1 cellular context compared by ENCODE assay signal in the genomic region with DNA sequence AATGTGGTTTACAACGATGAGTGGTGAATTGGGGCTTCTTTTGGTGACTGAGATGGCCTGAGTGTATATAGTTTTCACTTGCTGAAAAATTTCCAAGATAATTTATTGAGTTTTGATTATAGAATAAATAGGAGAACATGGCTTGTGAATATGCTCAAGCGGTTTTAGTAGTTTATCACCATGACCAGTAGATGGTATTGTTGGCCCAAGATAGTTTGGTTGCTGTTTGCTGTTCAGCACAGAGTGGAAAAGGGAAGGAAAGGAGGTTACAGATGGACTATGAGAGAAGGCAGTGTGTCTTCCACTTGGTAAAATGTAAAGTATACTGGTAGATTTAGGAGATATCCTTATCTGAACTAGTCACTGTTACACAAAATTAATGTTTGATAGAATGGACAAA.
A peak's percentile ranks its signal among the peaks of the same experiment; 100 is the strongest.
TF ChIP-seq lines count a peak whose summit lies in the region.

No MANE protein-coding gene starts in this region.

TF ChIP-seq in neural cell, 6 proteins besides CTCF, POLR2A, EP300 and RAD21 (continued from another document):
- TF ChIP-seq, protein P1, sequence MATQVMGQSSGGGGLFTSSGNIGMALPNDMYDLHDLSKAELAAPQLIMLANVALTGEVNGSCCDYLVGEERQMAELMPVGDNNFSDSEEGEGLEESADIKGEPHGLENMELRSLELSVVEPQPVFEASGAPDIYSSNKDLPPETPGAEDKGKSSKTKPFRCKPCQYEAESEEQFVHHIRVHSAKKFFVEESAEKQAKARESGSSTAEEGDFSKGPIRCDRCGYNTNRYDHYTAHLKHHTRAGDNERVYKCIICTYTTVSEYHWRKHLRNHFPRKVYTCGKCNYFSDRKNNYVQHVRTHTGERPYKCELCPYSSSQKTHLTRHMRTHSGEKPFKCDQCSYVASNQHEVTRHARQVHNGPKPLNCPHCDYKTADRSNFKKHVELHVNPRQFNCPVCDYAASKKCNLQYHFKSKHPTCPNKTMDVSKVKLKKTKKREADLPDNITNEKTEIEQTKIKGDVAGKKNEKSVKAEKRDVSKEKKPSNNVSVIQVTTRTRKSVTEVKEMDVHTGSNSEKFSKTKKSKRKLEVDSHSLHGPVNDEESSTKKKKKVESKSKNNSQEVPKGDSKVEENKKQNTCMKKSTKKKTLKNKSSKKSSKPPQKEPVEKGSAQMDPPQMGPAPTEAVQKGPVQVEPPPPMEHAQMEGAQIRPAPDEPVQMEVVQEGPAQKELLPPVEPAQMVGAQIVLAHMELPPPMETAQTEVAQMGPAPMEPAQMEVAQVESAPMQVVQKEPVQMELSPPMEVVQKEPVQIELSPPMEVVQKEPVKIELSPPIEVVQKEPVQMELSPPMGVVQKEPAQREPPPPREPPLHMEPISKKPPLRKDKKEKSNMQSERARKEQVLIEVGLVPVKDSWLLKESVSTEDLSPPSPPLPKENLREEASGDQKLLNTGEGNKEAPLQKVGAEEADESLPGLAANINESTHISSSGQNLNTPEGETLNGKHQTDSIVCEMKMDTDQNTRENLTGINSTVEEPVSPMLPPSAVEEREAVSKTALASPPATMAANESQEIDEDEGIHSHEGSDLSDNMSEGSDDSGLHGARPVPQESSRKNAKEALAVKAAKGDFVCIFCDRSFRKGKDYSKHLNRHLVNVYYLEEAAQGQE (IDR thresholded peaks at IDR 0.05; ENCODE audit: borderline replicate concordance), result no peak
- TF ChIP-seq SMC3 (conservative IDR thresholded peaks at IDR 0.05; ENCODE audit: poor library complexity) (peak; percentile 22), TAF1 (IDR thresholded peaks at IDR 0.05; ENCODE audit: low read depth) (no peak)
